Comparison of ENCODE assay signal across 1 cellular context in genomic region chr12:56007148-56007891, GRCh38.
A peak's percentile ranks its signal among the peaks of the same experiment; 100 is the strongest.
TF ChIP-seq lines count a peak whose summit lies in the region.

No MANE protein-coding gene starts in this region.

TF ChIP-seq in HEK293, 187 proteins besides CTCF, POLR2A, EP300 and RAD21 (continued from another document and continues in another):
- peak; percentile 66; the same call in 1 of the 2 replicates for TF ChIP-seq KLF17 (tag by site-specific recombination; IDR thresholded peaks at IDR 0.05)
- no peak for TF ChIP-seq ZNF830 (tag by site-specific recombination; IDR thresholded peaks at IDR 0.05; ENCODE audit: low read depth)
- TF ChIP-seq ZNF76 (tag by site-specific recombination; IDR thresholded peaks at IDR 0.05; ENCODE audit: borderline replicate concordance, low read depth) = peak; percentile 83
- TF ChIP-seq ZXDB (tag by site-specific recombination; IDR thresholded peaks at IDR 0.05) = peak; percentile 61
- peak; percentile 89 for TF ChIP-seq ZNF324 (tag by site-specific recombination; IDR thresholded peaks at IDR 0.05)
- TF ChIP-seq ZBTB6 (tag by site-specific recombination; IDR thresholded peaks at IDR 0.05) = 0 out of 2 replicates have a peak, but pooled peaks have one; percentile 38
- TF ChIP-seq YY1 (tag by site-specific recombination; IDR thresholded peaks at IDR 0.05) = peak; percentile 66; the same call in 1 of the 2 replicates
- peak; percentile 49; the same call in 1 of the 2 replicates for TF ChIP-seq ZSCAN30 (tag by site-specific recombination; IDR thresholded peaks at IDR 0.05)
- TF ChIP-seq ZNF146 (tag by site-specific recombination; IDR thresholded peaks at IDR 0.05) = no peak
- TF ChIP-seq, protein P1, sequence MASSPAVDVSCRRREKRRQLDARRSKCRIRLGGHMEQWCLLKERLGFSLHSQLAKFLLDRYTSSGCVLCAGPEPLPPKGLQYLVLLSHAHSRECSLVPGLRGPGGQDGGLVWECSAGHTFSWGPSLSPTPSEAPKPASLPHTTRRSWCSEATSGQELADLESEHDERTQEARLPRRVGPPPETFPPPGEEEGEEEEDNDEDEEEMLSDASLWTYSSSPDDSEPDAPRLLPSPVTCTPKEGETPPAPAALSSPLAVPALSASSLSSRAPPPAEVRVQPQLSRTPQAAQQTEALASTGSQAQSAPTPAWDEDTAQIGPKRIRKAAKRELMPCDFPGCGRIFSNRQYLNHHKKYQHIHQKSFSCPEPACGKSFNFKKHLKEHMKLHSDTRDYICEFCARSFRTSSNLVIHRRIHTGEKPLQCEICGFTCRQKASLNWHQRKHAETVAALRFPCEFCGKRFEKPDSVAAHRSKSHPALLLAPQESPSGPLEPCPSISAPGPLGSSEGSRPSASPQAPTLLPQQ (tag by site-specific recombination; IDR thresholded peaks at IDR 0.05) = peak; percentile 36; the same call in 1 of the 2 replicates
- no peak for TF ChIP-seq ZNF19 (tag by site-specific recombination; IDR thresholded peaks at IDR 0.05; ENCODE audit: low read depth)
- TF ChIP-seq, protein P2, sequence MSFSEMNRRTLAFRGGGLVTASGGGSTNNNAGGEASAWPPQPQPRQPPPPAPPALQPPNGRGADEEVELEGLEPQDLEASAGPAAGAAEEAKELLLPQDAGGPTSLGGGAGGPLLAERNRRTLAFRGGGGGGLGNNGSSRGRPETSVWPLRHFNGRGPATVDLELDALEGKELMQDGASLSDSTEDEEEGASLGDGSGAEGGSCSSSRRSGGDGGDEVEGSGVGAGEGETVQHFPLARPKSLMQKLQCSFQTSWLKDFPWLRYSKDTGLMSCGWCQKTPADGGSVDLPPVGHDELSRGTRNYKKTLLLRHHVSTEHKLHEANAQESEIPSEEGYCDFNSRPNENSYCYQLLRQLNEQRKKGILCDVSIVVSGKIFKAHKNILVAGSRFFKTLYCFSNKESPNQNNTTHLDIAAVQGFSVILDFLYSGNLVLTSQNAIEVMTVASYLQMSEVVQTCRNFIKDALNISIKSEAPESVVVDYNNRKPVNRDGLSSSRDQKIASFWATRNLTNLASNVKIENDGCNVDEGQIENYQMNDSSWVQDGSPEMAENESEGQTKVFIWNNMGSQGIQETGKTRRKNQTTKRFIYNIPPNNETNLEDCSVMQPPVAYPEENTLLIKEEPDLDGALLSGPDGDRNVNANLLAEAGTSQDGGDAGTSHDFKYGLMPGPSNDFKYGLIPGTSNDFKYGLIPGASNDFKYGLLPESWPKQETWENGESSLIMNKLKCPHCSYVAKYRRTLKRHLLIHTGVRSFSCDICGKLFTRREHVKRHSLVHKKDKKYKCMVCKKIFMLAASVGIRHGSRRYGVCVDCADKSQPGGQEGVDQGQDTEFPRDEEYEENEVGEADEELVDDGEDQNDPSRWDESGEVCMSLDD (tag by site-specific recombination; IDR thresholded peaks at IDR 0.05) = peak; percentile 67; the same call in 1 of the 2 replicates
- TF ChIP-seq ZNF600 (tag by site-specific recombination; IDR thresholded peaks at IDR 0.05) = peak; percentile 49
- TF ChIP-seq ZNF311 (tag by site-specific recombination; IDR thresholded peaks at IDR 0.05; ENCODE audit: borderline replicate concordance) = no peak
- TF ChIP-seq WT1 (tag by site-specific recombination; IDR thresholded peaks at IDR 0.05) = no peak
- TF ChIP-seq ZNF580 (tag by site-specific recombination; IDR thresholded peaks at IDR 0.05) = peak; percentile 98
- peak; percentile 92 for TF ChIP-seq ZBTB48 (tag by site-specific recombination; IDR thresholded peaks at IDR 0.05)
- TF ChIP-seq, protein P3, sequence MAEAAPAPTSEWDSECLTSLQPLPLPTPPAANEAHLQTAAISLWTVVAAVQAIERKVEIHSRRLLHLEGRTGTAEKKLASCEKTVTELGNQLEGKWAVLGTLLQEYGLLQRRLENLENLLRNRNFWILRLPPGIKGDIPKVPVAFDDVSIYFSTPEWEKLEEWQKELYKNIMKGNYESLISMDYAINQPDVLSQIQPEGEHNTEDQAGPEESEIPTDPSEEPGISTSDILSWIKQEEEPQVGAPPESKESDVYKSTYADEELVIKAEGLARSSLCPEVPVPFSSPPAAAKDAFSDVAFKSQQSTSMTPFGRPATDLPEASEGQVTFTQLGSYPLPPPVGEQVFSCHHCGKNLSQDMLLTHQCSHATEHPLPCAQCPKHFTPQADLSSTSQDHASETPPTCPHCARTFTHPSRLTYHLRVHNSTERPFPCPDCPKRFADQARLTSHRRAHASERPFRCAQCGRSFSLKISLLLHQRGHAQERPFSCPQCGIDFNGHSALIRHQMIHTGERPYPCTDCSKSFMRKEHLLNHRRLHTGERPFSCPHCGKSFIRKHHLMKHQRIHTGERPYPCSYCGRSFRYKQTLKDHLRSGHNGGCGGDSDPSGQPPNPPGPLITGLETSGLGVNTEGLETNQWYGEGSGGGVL (tag by site-specific recombination; IDR thresholded peaks at IDR 0.05) = peak; percentile 98
- TF ChIP-seq ZNF660 (tag by site-specific recombination; IDR thresholded peaks at IDR 0.05) = peak; percentile 62; the same call in 1 of the 2 replicates
- peak; percentile 43; the same call in 1 of the 2 replicates for TF ChIP-seq ZNF335 (tag by site-specific recombination; conservative IDR thresholded peaks at IDR 0.05)
- TF ChIP-seq ZBTB17 (tag by site-specific recombination; IDR thresholded peaks at IDR 0.05) = peak; percentile 99
- TF ChIP-seq, protein P4, sequence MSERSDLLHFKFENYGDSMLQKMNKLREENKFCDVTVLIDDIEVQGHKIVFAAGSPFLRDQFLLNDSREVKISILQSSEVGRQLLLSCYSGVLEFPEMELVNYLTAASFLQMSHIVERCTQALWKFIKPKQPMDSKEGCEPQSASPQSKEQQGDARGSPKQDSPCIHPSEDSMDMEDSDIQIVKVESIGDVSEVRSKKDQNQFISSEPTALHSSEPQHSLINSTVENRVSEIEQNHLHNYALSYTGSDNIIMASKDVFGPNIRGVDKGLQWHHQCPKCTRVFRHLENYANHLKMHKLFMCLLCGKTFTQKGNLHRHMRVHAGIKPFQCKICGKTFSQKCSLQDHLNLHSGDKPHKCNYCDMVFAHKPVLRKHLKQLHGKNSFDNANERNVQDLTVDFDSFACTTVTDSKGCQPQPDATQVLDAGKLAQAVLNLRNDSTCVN (tag by site-specific recombination; optimal IDR thresholded peaks at IDR 0.05) = peak; percentile 22
- TF ChIP-seq, protein P5, sequence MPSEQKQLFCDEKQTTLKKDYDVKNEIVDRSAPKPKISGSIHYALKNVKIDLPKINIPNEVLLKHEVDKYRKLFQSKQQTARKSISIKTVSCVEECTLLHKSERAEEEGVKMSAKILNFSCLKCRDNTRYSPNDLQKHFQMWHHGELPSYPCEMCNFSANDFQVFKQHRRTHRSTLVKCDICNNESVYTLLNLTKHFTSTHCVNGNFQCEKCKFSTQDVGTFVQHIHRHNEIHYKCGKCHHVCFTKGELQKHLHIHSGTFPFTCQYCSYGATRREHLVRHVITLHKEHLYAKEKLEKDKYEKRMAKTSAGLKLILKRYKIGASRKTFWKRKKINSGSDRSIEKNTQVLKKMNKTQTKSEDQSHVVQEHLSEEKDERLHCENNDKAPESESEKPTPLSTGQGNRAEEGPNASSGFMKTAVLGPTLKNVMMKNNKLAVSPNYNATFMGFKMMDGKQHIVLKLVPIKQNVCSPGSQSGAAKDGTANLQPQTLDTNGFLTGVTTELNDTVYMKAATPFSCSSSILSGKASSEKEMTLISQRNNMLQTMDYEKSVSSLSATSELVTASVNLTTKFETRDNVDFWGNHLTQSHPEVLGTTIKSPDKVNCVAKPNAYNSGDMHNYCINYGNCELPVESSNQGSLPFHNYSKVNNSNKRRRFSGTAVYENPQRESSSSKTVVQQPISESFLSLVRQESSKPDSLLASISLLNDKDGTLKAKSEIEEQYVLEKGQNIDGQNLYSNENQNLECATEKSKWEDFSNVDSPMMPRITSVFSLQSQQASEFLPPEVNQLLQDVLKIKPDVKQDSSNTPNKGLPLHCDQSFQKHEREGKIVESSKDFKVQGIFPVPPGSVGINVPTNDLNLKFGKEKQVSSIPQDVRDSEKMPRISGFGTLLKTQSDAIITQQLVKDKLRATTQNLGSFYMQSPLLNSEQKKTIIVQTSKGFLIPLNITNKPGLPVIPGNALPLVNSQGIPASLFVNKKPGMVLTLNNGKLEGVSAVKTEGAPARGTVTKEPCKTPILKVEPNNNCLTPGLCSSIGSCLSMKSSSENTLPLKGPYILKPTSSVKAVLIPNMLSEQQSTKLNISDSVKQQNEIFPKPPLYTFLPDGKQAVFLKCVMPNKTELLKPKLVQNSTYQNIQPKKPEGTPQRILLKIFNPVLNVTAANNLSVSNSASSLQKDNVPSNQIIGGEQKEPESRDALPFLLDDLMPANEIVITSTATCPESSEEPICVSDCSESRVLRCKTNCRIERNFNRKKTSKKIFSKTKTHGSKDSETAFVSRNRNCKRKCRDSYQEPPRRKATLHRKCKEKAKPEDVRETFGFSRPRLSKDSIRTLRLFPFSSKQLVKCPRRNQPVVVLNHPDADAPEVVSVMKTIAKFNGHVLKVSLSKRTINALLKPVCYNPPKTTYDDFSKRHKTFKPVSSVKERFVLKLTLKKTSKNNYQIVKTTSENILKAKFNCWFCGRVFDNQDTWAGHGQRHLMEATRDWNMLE (tag by site-specific recombination; conservative IDR thresholded peaks at IDR 0.05; ENCODE audit: low read depth) = peak; percentile 75
- peak; percentile 56; the same call in 1 of the 2 replicates for TF ChIP-seq KLF16 (tag by site-specific recombination; IDR thresholded peaks at IDR 0.05)
- no peak for TF ChIP-seq SETDB1 (IDR thresholded peaks at IDR 0.05; ENCODE audit: insufficient read length, low read length)
- TF ChIP-seq, protein P6, sequence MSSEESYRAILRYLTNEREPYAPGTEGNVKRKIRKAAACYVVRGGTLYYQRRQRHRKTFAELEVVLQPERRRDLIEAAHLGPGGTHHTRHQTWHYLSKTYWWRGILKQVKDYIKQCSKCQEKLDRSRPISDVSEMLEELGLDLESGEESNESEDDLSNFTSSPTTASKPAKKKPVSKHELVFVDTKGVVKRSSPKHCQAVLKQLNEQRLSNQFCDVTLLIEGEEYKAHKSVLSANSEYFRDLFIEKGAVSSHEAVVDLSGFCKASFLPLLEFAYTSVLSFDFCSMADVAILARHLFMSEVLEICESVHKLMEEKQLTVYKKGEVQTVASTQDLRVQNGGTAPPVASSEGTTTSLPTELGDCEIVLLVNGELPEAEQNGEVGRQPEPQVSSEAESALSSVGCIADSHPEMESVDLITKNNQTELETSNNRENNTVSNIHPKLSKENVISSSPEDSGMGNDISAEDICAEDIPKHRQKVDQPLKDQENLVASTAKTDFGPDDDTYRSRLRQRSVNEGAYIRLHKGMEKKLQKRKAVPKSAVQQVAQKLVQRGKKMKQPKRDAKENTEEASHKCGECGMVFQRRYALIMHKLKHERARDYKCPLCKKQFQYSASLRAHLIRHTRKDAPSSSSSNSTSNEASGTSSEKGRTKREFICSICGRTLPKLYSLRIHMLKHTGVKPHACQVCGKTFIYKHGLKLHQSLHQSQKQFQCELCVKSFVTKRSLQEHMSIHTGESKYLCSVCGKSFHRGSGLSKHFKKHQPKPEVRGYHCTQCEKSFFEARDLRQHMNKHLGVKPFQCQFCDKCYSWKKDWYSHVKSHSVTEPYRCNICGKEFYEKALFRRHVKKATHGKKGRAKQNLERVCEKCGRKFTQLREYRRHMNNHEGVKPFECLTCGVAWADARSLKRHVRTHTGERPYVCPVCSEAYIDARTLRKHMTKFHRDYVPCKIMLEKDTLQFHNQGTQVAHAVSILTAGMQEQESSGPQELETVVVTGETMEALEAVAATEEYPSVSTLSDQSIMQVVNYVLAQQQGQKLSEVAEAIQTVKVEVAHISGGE (tag by site-specific recombination; conservative IDR thresholded peaks at IDR 0.05; ENCODE audit: low read depth) = peak; percentile 57; the same call in 1 of the 2 replicates
- no peak for TF ChIP-seq OVOL3 (tag by site-specific recombination; IDR thresholded peaks at IDR 0.05)
- 0 out of 2 replicates have a peak, but pooled peaks have one; percentile 69 for TF ChIP-seq ZNF561 (tag by site-specific recombination; IDR thresholded peaks at IDR 0.05; ENCODE audit: borderline replicate concordance)
- TF ChIP-seq ZBTB8A (tag by site-specific recombination; IDR thresholded peaks at IDR 0.05) = peak; percentile 93
- TF ChIP-seq ZNF24 (tag by site-specific recombination; IDR thresholded peaks at IDR 0.05) = 0 out of 2 replicates have a peak, but pooled peaks have one; percentile 31
- 0 out of 2 replicates have a peak, but pooled peaks have one; percentile 31 for TF ChIP-seq KLF8 (tag by site-specific recombination; IDR thresholded peaks at IDR 0.05)
- 0 out of 2 replicates have a peak, but pooled peaks have one; percentile 23 for TF ChIP-seq EGR2 (tag by site-specific recombination; IDR thresholded peaks at IDR 0.05; ENCODE audit: low read depth)
- peak; percentile 63 for TF ChIP-seq ZEB2 (tag by site-specific recombination; IDR thresholded peaks at IDR 0.05)
- TF ChIP-seq SP3 (tag by site-specific recombination; IDR thresholded peaks at IDR 0.05) = peak; percentile 43
- 0 out of 2 replicates have a peak, but pooled peaks have one; percentile 2 for TF ChIP-seq ZBTB20 (tag by site-specific recombination; IDR thresholded peaks at IDR 0.05)
- peak; percentile 58; the same call in 1 of the 2 replicates for TF ChIP-seq ZNF10 (tag by site-specific recombination; IDR thresholded peaks at IDR 0.05)
- TF ChIP-seq ZNF629 (tag by site-specific recombination; IDR thresholded peaks at IDR 0.05) = peak; percentile 48
- 0 out of 2 replicates have a peak, but pooled peaks have one; percentile 12 for TF ChIP-seq MZF1 (tag by site-specific recombination; IDR thresholded peaks at IDR 0.05; ENCODE audit: borderline replicate concordance)
- TF ChIP-seq ZIC2 (tag by site-specific recombination; IDR thresholded peaks at IDR 0.05) = 0 out of 2 replicates have a peak, but pooled peaks have one; percentile 4
